1 cellular context compared by ENCODE assay signal in genomic region chr1:247363000-247363399, GRCh38.
TF ChIP-seq lines count a peak whose summit lies in the region.

No MANE protein-coding gene starts in this region.

TF ChIP-seq in HepG2, 621 proteins besides CTCF, POLR2A, EP300 and RAD21:
- peak; percentile 68 for TF ChIP-seq HNRNPK (IDR thresholded peaks at IDR 0.05; ENCODE audit: low read depth, low read length, poor library complexity, severe bottlenecking)
TF ChIP-seq in HepG2: peak in this region for 1; not testable (repeated sequence) for 620.
